9 cellular contexts compared by ENCODE assay signal in the genomic region with DNA sequence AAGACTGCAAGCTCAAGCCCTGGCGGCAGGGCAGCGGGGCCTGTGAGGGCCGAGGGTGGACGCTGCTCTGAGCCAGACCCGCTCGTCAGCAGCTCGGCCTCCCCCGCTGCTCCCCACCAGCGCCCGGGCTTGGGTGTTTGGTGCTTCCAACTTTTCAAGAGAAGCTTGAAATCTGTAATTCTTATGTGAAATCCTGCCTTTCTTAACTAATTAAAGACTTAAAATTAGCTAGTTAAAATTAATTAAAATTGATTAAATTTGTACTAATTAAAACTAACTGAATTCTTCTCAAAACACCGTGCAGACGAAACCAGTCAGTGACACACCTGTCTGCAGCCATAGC. TPM values are rescaled to one million over a fixed set of nuclear protein-coding genes. Genes with fewer than 3 reads are reported as not detected.
DNase-seq lines count a peak whose midpoint lies in the region; TF ChIP-seq lines count a peak whose summit lies in the region.
"Had no signal": no experiment of that assay in that cellular context is flagged by ENCODE, and none has a peak within 500 bp of the region (broad histone marks: within the 10 kb centered on the region; RNA-seq: fewer than 3 reads in every experiment).

No MANE protein-coding gene starts in this region.

- BruUV-seq in A673 (replicated peaks; lab: Mats Ljungman, UMichigan), result no TSS peak

- CTCF ChIA-PET in A673 (lab: Charles Lee), result interaction anchor here (0.6 to 1.3 kb wide), 6 partner anchors 37 to 388 kb away, joined by 3 to 11 read pairs (median 6); no protein-coding TSS in a partner anchor

- no peaks in the 10 kb centered on the region for H3K9me2 ChIP-seq in Loucy (replicated peaks; ENCODE audit: low read depth, low read length)

- WGBS in ovary, 3 donors, result 16 to 30% (median 19%) methylated on average over 12 of the region's 12 CpGs

- H3K27ac ChIP-seq in A673 (ENCODE audit: low read depth, low read length, poor library complexity, severe bottlenecking), result no peak overlapping the region
- H3K27ac ChIP-seq in cingulate gyrus (ENCODE audit: low read depth, low read length), result peak overlapping the region; percentile 65
- H3K27ac ChIP-seq in ovary, result peak overlapping the region; percentile 59 to 95
- H3K27ac ChIP-seq: epithelial cell of prostate had no signal

- peaks cover 4% of the 10 kb centered on the region; the same call in 1 of the 2 replicates for H3F3A ChIP-seq in Loucy (ENCODE audit: low read depth)

- no peaks in the 10 kb centered on the region for H3K36me3 ChIP-seq in A673 (ENCODE audit: insufficient read depth, low read length, poor library complexity, severe bottlenecking)
- H3K36me3 ChIP-seq in Loucy (ENCODE audit: insufficient read depth, low read length), result no peaks in the 10 kb centered on the region
- no peaks in the 10 kb centered on the region for H3K36me3 ChIP-seq in ovary

- peak overlapping the region; percentile 98 for H3K4me2 ChIP-seq in Loucy (ENCODE audit: low read depth, low read length, poor library complexity, severe bottlenecking)

- H3K79me2 ChIP-seq in Loucy (ENCODE audit: insufficient read depth, low read length), result no peaks in the 10 kb centered on the region

- DNase-seq in A673 (ENCODE audit: low spot score) (no peak), ovary (no peak), SIG-M5 treated with dmso at 0.1 percent for 504 hours (lab: John Stamatoyannopoulos, UW; ENCODE audit: unreplicated experiment) (no peak), NOMO-1 (lab: John Stamatoyannopoulos, UW; ENCODE audit: unreplicated experiment in 2 of 2) (no peak), GM19240 (ENCODE audit: insufficient read length, low spot score) (no peak), NCI-H69 (lab: John Stamatoyannopoulos, UW) (no peak)

- no peaks in the 10 kb centered on the region for H4K20me1 ChIP-seq in Loucy (ENCODE audit: insufficient read depth, low read length, poor library complexity, severe bottlenecking)

- TF ChIP-seq CTCF in A673 (conservative IDR thresholded peaks at IDR 0.05; ENCODE audit: low read depth, low read length) (no peak), Loucy (conservative IDR thresholded peaks at IDR 0.05; ENCODE audit: low read length) (no peak), ovary (IDR thresholded peaks at IDR 0.05) (no peak)

- peak overlapping the region; percentile 92; the same call in 1 of the 2 replicates for H2AFZ ChIP-seq in Loucy (ENCODE audit: low read length)

- H3K9me3 ChIP-seq in A673 (ENCODE audit: low read depth, low read length, poor library complexity, severe bottlenecking) (no peaks in the 10 kb centered on the region), Loucy (ENCODE audit: insufficient read depth, low read depth, low read length) (no peaks in the 10 kb centered on the region), ovary (no peaks in the 10 kb centered on the region)

- TF ChIP-seq POLR2A in ovary (IDR thresholded peaks at IDR 0.05), result no peak

- peak overlapping the region; percentile 76 for H3K9ac ChIP-seq in Loucy (ENCODE audit: low read depth, low read length, poor library complexity, severe bottlenecking)

- H3K4me3 ChIP-seq in A673 (ENCODE audit: low read depth, low read length, poor library complexity, severe bottlenecking) (peak overlapping the region; percentile 50), Loucy (ENCODE audit: low read length, poor library complexity, severe bottlenecking) (peak overlapping the region; percentile 88), ovary (no peak overlapping the region)

- H3K4me1 ChIP-seq in A673 (ENCODE audit: insufficient read depth, low read length, poor library complexity, severe bottlenecking), result no peaks in the 10 kb centered on the region
- peaks cover 25% of the 10 kb centered on the region for H3K4me1 ChIP-seq in Loucy (ENCODE audit: insufficient read depth, low read length, poor library complexity, severe bottlenecking)
- H3K4me1 ChIP-seq in ovary (ENCODE audit: insufficient read depth), result peaks cover 4% of the 10 kb centered on the region

- intact Hi-C loops in A673 (cut with micrococcal nuclease; ENCODE audit: unreplicated experiment) (loop anchor here (5.0 kb wide), 1 partner anchor 86 kb away; a partner anchor contains a TSS), ovary (cut with DNase I) (loop anchor here in 3 of 4 donors (2.0 to 10.0 kb wide), 4 partner anchors 36 to 269 kb away; no protein-coding TSS in a partner anchor)

- H3K27me3 ChIP-seq in A673 (replicated peaks; ENCODE audit: insufficient read depth, low read depth, low read length, poor library complexity), result no peaks in the 10 kb centered on the region
- no peaks in the 10 kb centered on the region for H3K27me3 ChIP-seq in Loucy (ENCODE audit: insufficient read depth, low read length, poor library complexity, severe bottlenecking)
- no peaks in the 10 kb centered on the region for H3K27me3 ChIP-seq in ovary

- POLR2A ChIA-PET in A673 (lab: Charles Lee; ENCODE audit: low non-redundant PET), result no interaction called here

- no peak for TF ChIP-seq EP300 in ovary (IDR thresholded peaks at IDR 0.05)

RNA-seq across cellular contexts. Expression of a gene that starts 14.0 kb away (rescaled TPM):
- total RNA-seq in A673 (2021) (59.6 and 72.1 TPM in 2 replicates), ovary (10 to 100 TPM in 4 of 7 donors, 1 to 10 TPM in 3; 2.4 to 18.2 (median 10.1) TPM)
- polyA plus RNA-seq in ovary, result 1 to 10 TPM in 1 of 2 donors, under 1 TPM in 1; 0.88 to 6.9 TPM
